18 cellular contexts compared by ENCODE assay signal in the genomic region with DNA sequence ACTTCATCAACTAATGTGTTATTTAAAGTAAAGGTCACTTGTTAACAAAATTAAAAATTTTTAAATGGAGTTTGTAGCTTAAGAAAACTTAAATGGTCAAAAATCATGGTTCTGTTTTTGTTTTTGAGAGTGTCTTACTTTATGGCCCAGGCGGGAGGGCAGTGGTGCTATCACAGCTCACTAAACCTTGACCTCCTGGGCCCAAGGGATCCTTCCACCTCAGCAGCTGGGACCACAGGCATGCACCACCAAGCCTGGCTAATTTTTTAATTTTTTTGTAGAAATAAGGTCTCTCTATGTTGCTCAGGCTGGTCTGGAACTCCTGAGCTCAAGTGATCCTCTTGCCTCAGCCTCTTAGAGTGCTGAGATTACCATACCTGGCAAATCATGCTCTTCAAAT.
"Had no signal": no experiment of that assay in that cellular context is flagged by ENCODE, and none has a peak within 500 bp of the region (broad histone marks: within the 10 kb centered on the region; RNA-seq: fewer than 3 reads in every experiment).

No MANE protein-coding gene starts in this region.

- H3K9me3 ChIP-seq: mucosa of descending colon, pancreas, spleen, upper lobe of left lung had no signal

- H3K36me3 Mint-ChIP-seq: WTC11 had no signal

- ATAC-seq: activated T-helper 17 cell treated with anti-CD3 and anti-CD28 coated beads, Interleukin-2, amount 50 U/mL, for 72 hours; effector memory CD8-positive, alpha-beta T cell; stimulated activated memory B cell treated with anti-CD40 and anti-IgM and Interleukin-4, amounts not matched to agents 10 μg/mL and 1 μg/mL and 100 μg/mL, for 72 hours; T-helper 17 cell; WTC11 had no signal

- DNase-seq: activated CD4-positive, alpha-beta T cell treated with anti-CD3 and anti-CD28 coated beads for 48 hours; activated CD8-positive, alpha-beta memory T cell treated with anti-CD3 and anti-CD28 coated beads for 24 hours; activated naive CD4-positive, alpha-beta T cell treated with anti-CD3 and anti-CD28 coated beads for 36 hours; effector memory CD8-positive, alpha-beta T cell; immature natural killer cell; mammary epithelial cell; pancreas; spleen; stimulated activated CD4-positive, alpha-beta T cell treated with anti-CD3 and anti-CD28 coated beads, Interleukin-1b, Interleukin-23, amount 100 ng/mL, for 48 hours; T-helper 17 cell had no signal

- H3K36me3 ChIP-seq: pancreas, upper lobe of left lung had no signal

- H3K27me3 ChIP-seq: pancreas, spleen, upper lobe of left lung had no signal

- H3K4me3 Mint-ChIP-seq: activated naive CD4-positive, alpha-beta T cell treated with anti-CD3 and anti-CD28 coated beads for 36 hours; activated T-helper 17 cell treated with anti-CD3 and anti-CD28 coated beads, Interleukin-2, amount 50 U/mL, for 72 hours; central memory CD8-positive, alpha-beta T cell; effector memory CD8-positive, alpha-beta T cell; immature natural killer cell; neural crest cell; stimulated activated memory B cell treated with anti-CD40 and anti-IgM and Interleukin-4, amounts not matched to agents 10 μg/mL and 1 μg/mL and 100 μg/mL, for 72 hours; T-helper 17 cell; WTC11 had no signal

- H3K4me1 ChIP-seq: pancreas had no signal

- H3K27me3 Mint-ChIP-seq: activated T-helper 17 cell treated with anti-CD3 and anti-CD28 coated beads, Interleukin-2, amount 50 U/mL, for 72 hours; central memory CD8-positive, alpha-beta T cell; effector memory CD8-positive, alpha-beta T cell; stimulated activated memory B cell treated with anti-CD40 and anti-IgM and Interleukin-4, amounts not matched to agents 10 μg/mL and 1 μg/mL and 100 μg/mL, for 72 hours; T-helper 17 cell had no signal

- H3K27ac ChIP-seq: epithelial cell of prostate, pancreas, spleen had no signal

- H3K4me1 Mint-ChIP-seq: stimulated activated memory B cell treated with anti-CD40 and anti-IgM and Interleukin-4, amounts not matched to agents 10 μg/mL and 1 μg/mL and 100 μg/mL, for 72 hours had no signal

- H3K4me3 ChIP-seq: mucosa of descending colon, pancreas, spleen, upper lobe of left lung had no signal

- H3K9me3 Mint-ChIP-seq: activated naive CD4-positive, alpha-beta T cell treated with anti-CD3 and anti-CD28 coated beads for 36 hours; activated T-helper 17 cell treated with anti-CD3 and anti-CD28 coated beads, Interleukin-2, amount 50 U/mL, for 72 hours; central memory CD8-positive, alpha-beta T cell; effector memory CD8-positive, alpha-beta T cell; immature natural killer cell; neural crest cell; stimulated activated memory B cell treated with anti-CD40 and anti-IgM and Interleukin-4, amounts not matched to agents 10 μg/mL and 1 μg/mL and 100 μg/mL, for 72 hours; WTC11 had no signal

- H3K27ac Mint-ChIP-seq: activated naive CD4-positive, alpha-beta T cell treated with anti-CD3 and anti-CD28 coated beads for 36 hours; activated T-helper 17 cell treated with anti-CD3 and anti-CD28 coated beads, Interleukin-2, amount 50 U/mL, for 72 hours; effector memory CD8-positive, alpha-beta T cell; stimulated activated memory B cell treated with anti-CD40 and anti-IgM and Interleukin-4, amounts not matched to agents 10 μg/mL and 1 μg/mL and 100 μg/mL, for 72 hours; T-helper 17 cell; WTC11 had no signal
